ENCODE assay signal across 9 cellular contexts in genomic region chr4:84258905-84259830, GRCh38.
DNase-seq lines count a peak whose midpoint lies in the region; ATAC-seq and TF ChIP-seq lines count a peak whose summit lies in the region.
"Had no signal": no experiment of that assay in that cellular context is flagged by ENCODE, and none has a peak within 500 bp of the region (broad histone marks: within the 10 kb centered on the region; RNA-seq: fewer than 3 reads in every experiment).

No MANE protein-coding gene starts in this region.

- ATAC-seq in GM21423 (IDR thresholded peaks at IDR 0.05; ENCODE audit: unreplicated experiment), result peak; percentile 83
- peak; percentile 66 for ATAC-seq in HG03558 (IDR thresholded peaks at IDR 0.05; ENCODE audit: extremely low read depth, unreplicated experiment)

- no peaks in the 10 kb centered on the region for H3K36me3 Mint-ChIP-seq in T-helper 2 cell treated with Interferon-gamma antibody and Interleukin-4, amounts not matched to agents 5 μg/mL and 100 μg/mL, for 36 hours (ENCODE audit: low read depth)

- no peak overlapping the region for H3K4me3 Mint-ChIP-seq in T-helper 2 cell treated with Interferon-gamma antibody and Interleukin-4, amounts not matched to agents 5 μg/mL and 100 μg/mL, for 36 hours

- peaks cover 15% of the 10 kb centered on the region for H3K9me3 Mint-ChIP-seq in T-helper 2 cell treated with Interferon-gamma antibody and Interleukin-4, amounts not matched to agents 5 μg/mL and 100 μg/mL, for 36 hours

- 32% methylated on average over 2 of the region's 2 CpGs for WGBS in liver

- DNase-seq in GM06990 (ENCODE audit: extremely low read depth, insufficient read length) (peak; percentile 39), NCI-H2227 (lab: John Stamatoyannopoulos, UW; ENCODE audit: unreplicated experiment) (no peak)
- DNase-seq in T-helper 2 cell treated with Interferon-gamma antibody and Interleukin-4, amounts not matched to agents 5 μg/mL and 100 μg/mL, for 36 hours (ENCODE audit: low spot score), result no peak
- DNase-seq in effector CD4-positive, alpha-beta T cell, result no peak

- H3K36me3 ChIP-seq in GM06990 (ENCODE audit: control insufficient read depth, insufficient read depth, low read length) (no peaks in the 10 kb centered on the region), liver (ENCODE audit: control insufficient read depth in 4 of 4, insufficient read depth in 3 of 4, low read depth in 1 of 4, low read length in 3 of 4) (no peaks in the 10 kb centered on the region)

- TF ChIP-seq RAD21 in liver (IDR thresholded peaks at IDR 0.05), result peak; percentile 60 to 78

- H3K4me1 ChIP-seq in liver (ENCODE audit: control insufficient read depth in 4 of 4, insufficient read depth in 4 of 4, low read length in 3 of 4), result no peaks in the 10 kb centered on the region

- H3K9ac ChIP-seq in liver (ENCODE audit: low read depth in 1 of 2, low read length in 2 of 2), result no peak overlapping the region

- H3K27ac Mint-ChIP-seq in T-helper 2 cell treated with Interferon-gamma antibody and Interleukin-4, amounts not matched to agents 5 μg/mL and 100 μg/mL, for 36 hours, result no peak overlapping the region

- no peaks in the 10 kb centered on the region for H3K4me1 Mint-ChIP-seq in T-helper 2 cell treated with Interferon-gamma antibody and Interleukin-4, amounts not matched to agents 5 μg/mL and 100 μg/mL, for 36 hours (ENCODE audit: low read depth)

- H3K4me3 ChIP-seq in GM06990 (replicated peaks; ENCODE audit: low read depth, low read length), result no peak overlapping the region
- H3K4me3 ChIP-seq in liver (ENCODE audit: low read depth in 1 of 3, low read length in 3 of 3), result no peak overlapping the region
- H3K4me3 ChIP-seq: skin epidermis had no signal

- peak; percentile 69 for TF ChIP-seq CTCF in GM06990 (IDR thresholded peaks at IDR 0.05; ENCODE audit: insufficient read depth, low read length, poor library complexity, severe bottlenecking)
- TF ChIP-seq CTCF in VCaP (conservative IDR thresholded peaks at IDR 0.05), result peak; percentile 50; the same call in 1 of the 2 replicates
- TF ChIP-seq CTCF in liver (IDR thresholded peaks at IDR 0.05; ENCODE audit: low read depth, low read length, missing input control), result peak; percentile 54

- H3K27me3 Mint-ChIP-seq in T-helper 2 cell treated with Interferon-gamma antibody and Interleukin-4, amounts not matched to agents 5 μg/mL and 100 μg/mL, for 36 hours (ENCODE audit: low read depth), result no peaks in the 10 kb centered on the region

- peaks cover 0 to 6% (median 2%) of the 10 kb centered on the region in 4 donors for H3K9me3 ChIP-seq in liver (ENCODE audit: control insufficient read depth in 4 of 4, low read length in 3 of 4)

- H3K27me3 ChIP-seq in GM06990 (replicated peaks; ENCODE audit: control insufficient read depth, insufficient read depth, low read length) (no peaks in the 10 kb centered on the region), liver (ENCODE audit: control insufficient read depth in 4 of 4, insufficient read depth in 4 of 4, low read length in 3 of 4) (no peaks in the 10 kb centered on the region)

- H3K27ac ChIP-seq in VCaP (no peak overlapping the region), liver (ENCODE audit: low read depth in 1 of 2, low read length in 2 of 2) (no peak overlapping the region)
- H3K27ac ChIP-seq: skin epidermis had no signal

TF ChIP-seq in liver, 16 proteins besides CTCF, POLR2A, EP300 and RAD21:
- no peak for TF ChIP-seq TAF1 (conservative IDR thresholded peaks at IDR 0.05)
- no peak for TF ChIP-seq MAX (IDR thresholded peaks at IDR 0.05)
- TF ChIP-seq GABPA (IDR thresholded peaks at IDR 0.05 in 1 of 2, conservative IDR thresholded peaks at IDR 0.05 in 1 of 2), result no peak
- no peak for TF ChIP-seq FOXA2 (IDR thresholded peaks at IDR 0.05)
- no peak for TF ChIP-seq NR2F2 (IDR thresholded peaks at IDR 0.05)
- TF ChIP-seq RXRA (IDR thresholded peaks at IDR 0.05), result no peak
- TF ChIP-seq, protein P1, sequence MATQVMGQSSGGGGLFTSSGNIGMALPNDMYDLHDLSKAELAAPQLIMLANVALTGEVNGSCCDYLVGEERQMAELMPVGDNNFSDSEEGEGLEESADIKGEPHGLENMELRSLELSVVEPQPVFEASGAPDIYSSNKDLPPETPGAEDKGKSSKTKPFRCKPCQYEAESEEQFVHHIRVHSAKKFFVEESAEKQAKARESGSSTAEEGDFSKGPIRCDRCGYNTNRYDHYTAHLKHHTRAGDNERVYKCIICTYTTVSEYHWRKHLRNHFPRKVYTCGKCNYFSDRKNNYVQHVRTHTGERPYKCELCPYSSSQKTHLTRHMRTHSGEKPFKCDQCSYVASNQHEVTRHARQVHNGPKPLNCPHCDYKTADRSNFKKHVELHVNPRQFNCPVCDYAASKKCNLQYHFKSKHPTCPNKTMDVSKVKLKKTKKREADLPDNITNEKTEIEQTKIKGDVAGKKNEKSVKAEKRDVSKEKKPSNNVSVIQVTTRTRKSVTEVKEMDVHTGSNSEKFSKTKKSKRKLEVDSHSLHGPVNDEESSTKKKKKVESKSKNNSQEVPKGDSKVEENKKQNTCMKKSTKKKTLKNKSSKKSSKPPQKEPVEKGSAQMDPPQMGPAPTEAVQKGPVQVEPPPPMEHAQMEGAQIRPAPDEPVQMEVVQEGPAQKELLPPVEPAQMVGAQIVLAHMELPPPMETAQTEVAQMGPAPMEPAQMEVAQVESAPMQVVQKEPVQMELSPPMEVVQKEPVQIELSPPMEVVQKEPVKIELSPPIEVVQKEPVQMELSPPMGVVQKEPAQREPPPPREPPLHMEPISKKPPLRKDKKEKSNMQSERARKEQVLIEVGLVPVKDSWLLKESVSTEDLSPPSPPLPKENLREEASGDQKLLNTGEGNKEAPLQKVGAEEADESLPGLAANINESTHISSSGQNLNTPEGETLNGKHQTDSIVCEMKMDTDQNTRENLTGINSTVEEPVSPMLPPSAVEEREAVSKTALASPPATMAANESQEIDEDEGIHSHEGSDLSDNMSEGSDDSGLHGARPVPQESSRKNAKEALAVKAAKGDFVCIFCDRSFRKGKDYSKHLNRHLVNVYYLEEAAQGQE (IDR thresholded peaks at IDR 0.05), result no peak
TF ChIP-seq in liver: peak in this region for 0.
